In genomic region chr10:25682203-25682950, GRCh38 we compare ENCODE assay signal across 9 cellular contexts.
DNase-seq lines count a peak whose midpoint lies in the region; ATAC-seq and TF ChIP-seq lines count a peak whose summit lies in the region.
"Had no signal": no experiment of that assay in that cellular context is flagged by ENCODE, and none has a peak within 500 bp of the region (broad histone marks: within the 10 kb centered on the region; RNA-seq: fewer than 3 reads in every experiment).

No MANE protein-coding gene starts in this region.

- H3K4me3 ChIP-seq in DND-41 (ENCODE audit: low read depth in 1 of 2, low read length in 2 of 2) (no peak overlapping the region), PC-3 (ENCODE audit: low read length) (no peak overlapping the region), fibroblast of lung (replicated peaks in 1 of 4; ENCODE audit: control extremely low read depth in 1 of 4, insufficient read depth in 1 of 4, low read depth in 3 of 4, low read length in 4 of 4) (peak overlapping the region in 1 of 4 experiments; percentile 10)

- no peaks in the 10 kb centered on the region for H3F3A ChIP-seq in PC-3 (ENCODE audit: low read length, unreplicated experiment)

- H4K20me1 ChIP-seq in DND-41 (ENCODE audit: insufficient read depth, low read length) = no peaks in the 10 kb centered on the region
- H4K20me1 ChIP-seq in PC-3 (ENCODE audit: low read length) = no peaks in the 10 kb centered on the region
- no peaks in the 10 kb centered on the region for H4K20me1 ChIP-seq in fibroblast of lung (ENCODE audit: control insufficient read depth, extremely low read depth, insufficient read depth, low read length)

- POLR2A ChIA-PET in PC-3 (lab: Charles Lee; ENCODE audit: unreplicated experiment) = no interaction called here

- H3K36me3 ChIP-seq in DND-41 (ENCODE audit: insufficient read depth, low read length) (no peaks in the 10 kb centered on the region), PC-3 (ENCODE audit: low read depth, low read length) (no peaks in the 10 kb centered on the region), fibroblast of lung (ENCODE audit: control insufficient read depth, insufficient read depth, low read length) (no peaks in the 10 kb centered on the region)

- TF ChIP-seq CTCF in DND-41 (IDR thresholded peaks at IDR 0.05; ENCODE audit: borderline replicate concordance, extremely low read depth, low read length, poor library complexity, severe bottlenecking) (peak; percentile 20), PC-3 (conservative IDR thresholded peaks at IDR 0.05; ENCODE audit: low read depth, low read length) (peak; percentile 22; the same call in 1 of the 2 replicates), fibroblast of lung (conservative IDR thresholded peaks at IDR 0.05 in 1 of 2, IDR thresholded peaks at IDR 0.05 in 1 of 2; ENCODE audit: low read depth in 1 of 2, low read length in 2 of 2) (peak in 1 of 2 donors; percentile 30)

- no peaks in the 10 kb centered on the region for H3K4me1 ChIP-seq in DND-41 (ENCODE audit: insufficient read depth, low read length)
- no peaks in the 10 kb centered on the region for H3K4me1 ChIP-seq in PC-3 (ENCODE audit: insufficient read depth, low read length)
- H3K4me1 ChIP-seq in fibroblast of lung (ENCODE audit: control insufficient read depth, extremely low read depth, insufficient read depth, low read length) = no peaks in the 10 kb centered on the region

- H2AFZ ChIP-seq in DND-41 (ENCODE audit: low read depth, low read length) = no peak overlapping the region
- H2AFZ ChIP-seq in PC-3 (ENCODE audit: low read length) = no peak overlapping the region
- peak overlapping the region; percentile 59 for H2AFZ ChIP-seq in fibroblast of lung (ENCODE audit: low read length)

- no TSS peak for BruUV-seq in PC-3 (replicated peaks; lab: Mats Ljungman, UMichigan)

- no peaks in the 10 kb centered on the region for H3K9me3 ChIP-seq in DND-41 (ENCODE audit: insufficient read depth, low read length, severe bottlenecking)
- no peaks in the 10 kb centered on the region for H3K9me3 ChIP-seq in PC-3 (ENCODE audit: low read length)
- H3K9me3 ChIP-seq in fibroblast of lung (ENCODE audit: control insufficient read depth, insufficient read depth, low read depth, low read length) = no peaks in the 10 kb centered on the region

- H3K9me2 ChIP-seq in PC-3 (replicated peaks; ENCODE audit: low read length) = no peaks in the 10 kb centered on the region

- H3K4me2 ChIP-seq in DND-41 (ENCODE audit: insufficient read depth, low read length) (no peak overlapping the region), PC-3 (ENCODE audit: low read length) (peak overlapping the region; percentile 34; the same call in 1 of the 2 replicates), fibroblast of lung (ENCODE audit: extremely low read depth, insufficient read depth, low read length) (no peak overlapping the region)

- H3K9ac ChIP-seq in DND-41 (ENCODE audit: low read depth, low read length) (no peak overlapping the region), PC-3 (ENCODE audit: low read length) (no peak overlapping the region), fibroblast of lung (ENCODE audit: insufficient read depth, low read length) (no peak overlapping the region)

- no peak for DNase-seq in DND-41
- DNase-seq in PC-3 = no peak
- peak; percentile 4 to 50 for DNase-seq in fibroblast of lung (ENCODE audit: low read depth in 2 of 2)
- peak in 46 of 56 donors; percentile 11 to 78 (median 46) for DNase-seq in nucleus accumbens (lab: John Stamatoyannopoulos, UW)
- DNase-seq in germinal center (ENCODE audit: low spot score) = no peak
- DNase-seq: activated CD4-positive, alpha-beta memory T cell treated with anti-CD3 and anti-CD28 coated beads, Interleukin-2, amount 10 ng/mL, durations not matched to agents 7 days and 5 days had no signal

- H3K27ac ChIP-seq in DND-41 (ENCODE audit: low read length) (no peak overlapping the region), PC-3 (ENCODE audit: low read length) (no peak overlapping the region), fibroblast of lung (ENCODE audit: insufficient read depth, low read length) (no peak overlapping the region)

- CTCF ChIA-PET in PC-3 (lab: Charles Lee) = no interaction called here

- H3K79me2 ChIP-seq in DND-41 (ENCODE audit: insufficient read depth, low read length) (no peaks in the 10 kb centered on the region), PC-3 (ENCODE audit: low read length) (no peaks in the 10 kb centered on the region), fibroblast of lung (ENCODE audit: control insufficient read depth, insufficient read depth, low read length) (no peaks in the 10 kb centered on the region)

- H3K27me3 ChIP-seq in DND-41 (ENCODE audit: insufficient read depth, low read length, poor library complexity) (peaks cover 4% of the 10 kb centered on the region), PC-3 (ENCODE audit: low read length) (no peaks in the 10 kb centered on the region), fibroblast of lung (ENCODE audit: control insufficient read depth, insufficient read depth, low read length) (no peaks in the 10 kb centered on the region)

- intact Hi-C loops in PC-3 (cut with micrococcal nuclease) = no loop called here

- ATAC-seq in DND-41 (ENCODE audit: insufficient read depth, low read depth) (no peak), PC-3 (no peak), GM21786 (IDR thresholded peaks at IDR 0.05; ENCODE audit: unreplicated experiment) (no peak), GM19023 (IDR thresholded peaks at IDR 0.05; ENCODE audit: unreplicated experiment) (no peak), HG03196 (IDR thresholded peaks at IDR 0.05; ENCODE audit: unreplicated experiment) (no peak)

Comparison
In these comparisons a context has a peak if more than half of its experiments do, and no peak if none do; other contexts are left out.
1. DNase-seq: peak in fibroblast of lung (2 of 2) and nucleus accumbens (46 of 56); none in DND-41 (single experiment), PC-3 (single experiment) and germinal center (single experiment).